8 cellular contexts compared by ENCODE assay signal in genomic region chr7:94509264-94509878, GRCh38. TPM values are rescaled to one million over a fixed set of nuclear protein-coding genes. Genes with fewer than 3 reads are reported as not detected.
DNase-seq lines count a peak whose midpoint lies in the region; ATAC-seq and TF ChIP-seq lines count a peak whose summit lies in the region.

TSS of gene CASD1 (plus strand) at chr7:94509809. CDS start at chr7:94510085, 276 bp downstream.

- WGBS in tibial nerve, 2 donors = 5 to 6% methylated on average over 23 to 35 of the region's 38 CpGs

- H3K9me3 ChIP-seq in parathyroid adenoma (ENCODE audit: control insufficient read depth, low read length) = no peaks in the 10 kb centered on the region
- no peaks in the 10 kb centered on the region for H3K9me3 ChIP-seq in tibial nerve

- H3K79me2 ChIP-seq in parathyroid adenoma = peaks cover 4% of the 10 kb centered on the region

- H3K27me3 ChIP-seq in parathyroid adenoma (ENCODE audit: control insufficient read depth, insufficient read depth, low read length) (no peaks in the 10 kb centered on the region), tibial nerve (no peaks in the 10 kb centered on the region)

- H3K36me3 ChIP-seq in parathyroid adenoma (ENCODE audit: control insufficient read depth, insufficient read depth, low read length) (no peaks in the 10 kb centered on the region), tibial nerve (no peaks in the 10 kb centered on the region)

- TF ChIP-seq POLR2A in tibial nerve (IDR thresholded peaks at IDR 0.05) = no peak

- peak within 1 kb of the TSS; percentile 91 for H3K9ac ChIP-seq in parathyroid adenoma

- TF ChIP-seq EP300 in tibial nerve (IDR thresholded peaks at IDR 0.05) = no peak

- H3K27ac ChIP-seq in parathyroid adenoma (peak within 1 kb of the TSS; percentile 96), tibial nerve (peak within 1 kb of the TSS; percentile 90 to 95 (median 94))

- TF ChIP-seq CTCF in parathyroid adenoma (IDR thresholded peaks at IDR 0.05) (no peak), tibial nerve (IDR thresholded peaks at IDR 0.05) (no peak)

- H3K4me2 ChIP-seq in parathyroid adenoma (ENCODE audit: low read length) = peak within 1 kb of the TSS; percentile 82

- intact Hi-C loops in Right ventricle myocardium inferior (cut with DNase I) = loop anchor here (5.0 kb wide), 1 partner anchor 57 kb away; no protein-coding TSS in a partner anchor

- peak within 1 kb of the TSS; percentile 67 for H3K4me3 ChIP-seq in parathyroid adenoma (ENCODE audit: low read depth, low read length)
- H3K4me3 ChIP-seq in tibial nerve = peak within 1 kb of the TSS; percentile 61 to 93 (median 80)

- DNase-seq in COR-L47 (lab: John Stamatoyannopoulos, UW) (peak; percentile 56), SHP77 (lab: John Stamatoyannopoulos, UW) (peak; percentile 20 to 29), Right ventricle myocardium inferior (ENCODE audit: missing footprints) (peak; percentile 86), tibial nerve (ENCODE audit: low spot score in 2 of 2) (peak in 1 of 2 donors; percentile 17)
- DNase-seq in activated naive CD4-positive, alpha-beta T cell treated with Interleukin-2 at 50 U/mL for 16 hours = peak; percentile 68

- peak; percentile 53 for ATAC-seq in GM19452 (IDR thresholded peaks at IDR 0.05; ENCODE audit: unreplicated experiment)
- ATAC-seq in HG03571 (IDR thresholded peaks at IDR 0.05; ENCODE audit: unreplicated experiment) = peak; percentile 55
- ATAC-seq in Right ventricle myocardium inferior = peak; percentile 81

- H3K4me1 ChIP-seq in parathyroid adenoma (peaks cover 10% of the 10 kb centered on the region), tibial nerve (peaks cover 0 to 36% (median 9%) of the 10 kb centered on the region in 4 donors)

- peak within 1 kb of the TSS; percentile 99 for H2AFZ ChIP-seq in parathyroid adenoma

RNA-seq across cellular contexts. Expression of gene CASD1, which starts in this region (rescaled TPM):
- total RNA-seq in Right ventricle myocardium inferior = 17.9 TPM
- total RNA-seq in tibial nerve = 10 to 100 TPM; 21.2 to 24.9 (median 21.9) TPM
